Comparison of ENCODE assay signal across 26 cellular contexts in genomic region chrX:70613295-70613694, GRCh38.
DNase-seq lines count a peak whose midpoint lies in the region; ATAC-seq, FAIRE-seq and TF ChIP-seq lines count a peak whose summit lies in the region.
"Had no signal": no experiment of that assay in that cellular context is flagged by ENCODE, and none has a peak within 500 bp of the region (broad histone marks: within the 10 kb centered on the region; RNA-seq: fewer than 3 reads in every experiment).

No MANE protein-coding gene starts in this region.

- TF ChIP-seq CTCF in epithelial cell of proximal tubule (conservative IDR thresholded peaks at IDR 0.05; ENCODE audit: low read depth, low read length) = no peak

- DNase-seq in ELF-1 (ENCODE audit: low read depth, low spot score) (peak; percentile 28), HTR-8/SVneo (ENCODE audit: insufficient read length, low spot score) (no peak), epithelial cell of proximal tubule (ENCODE audit: low read depth) (peak; percentile 6), myocyte (ENCODE audit: low read depth) (peak; percentile 52), NCI-H2081 treated with DMSO at 0.1 percent for 48 hours (lab: John Stamatoyannopoulos, UW) (no peak), NCI-H1092 (lab: John Stamatoyannopoulos, UW) (no peak)
- DNase-seq: activated CD4-positive, alpha-beta memory T cell treated with anti-CD3 and anti-CD28 coated beads, Interleukin-2, amount 10 ng/mL, durations not matched to agents 7 days and 5 days; amygdala; central memory CD4-positive, alpha-beta T cell; erythroblast; GF-D8; GOT3; heart left ventricle; KBM-7; naive thymus-derived CD4-positive, alpha-beta T cell; NCI-H1930; retina; SK-N-SH had no signal

- ATAC-seq in activated CD4-positive, CD25-positive, alpha-beta regulatory T cell treated with anti-CD3 and anti-CD28 coated beads, Interleukin-2, amount 50 U/mL, for 24 hours = no peak
- ATAC-seq in HG03097 (IDR thresholded peaks at IDR 0.05; ENCODE audit: low FRiP score, unreplicated experiment) = no peak
- ATAC-seq: heart left ventricle; naive thymus-derived CD4-positive, alpha-beta T cell; WTC11 had no signal

- no peak overlapping the region for H3K4me3 ChIP-seq in epithelial cell of proximal tubule (ENCODE audit: low read depth, low read length)
- H3K4me3 ChIP-seq: BLaER1, heart left ventricle had no signal

- FAIRE-seq in HTR-8/SVneo (lab: Jason Lieb, UNC) = peak; percentile 26
- FAIRE-seq: GM12891, GM19239, RCC 7860, urothelium cell line had no signal

Comparison
In these comparisons a context has a peak if more than half of its experiments do, and no peak if none do; other contexts are left out.
1. DNase-seq: peak in ELF-1 (single experiment), epithelial cell of proximal tubule (single experiment) and myocyte (single experiment); none in HTR-8/SVneo (single experiment), NCI-H2081 treated with DMSO at 0.1 percent for 48 hours (single experiment) and NCI-H1092 (single experiment).